ENCODE assay signal across 8 cellular contexts in genomic region chr5:11903614-11904269, GRCh38. TPM values are rescaled to one million over a fixed set of nuclear protein-coding genes. Genes with fewer than 3 reads are reported as not detected.
A peak's percentile ranks its signal among the peaks of the same experiment; 100 is the strongest.
DNase-seq lines count a peak whose midpoint lies in the region; ATAC-seq and TF ChIP-seq lines count a peak whose summit lies in the region.

No MANE protein-coding gene starts in this region.

- no peaks in the 10 kb centered on the region for H3K36me3 Mint-ChIP-seq in brain
- no peaks in the 10 kb centered on the region for H3K36me3 Mint-ChIP-seq in type B pancreatic cell

- H3K9me3 Mint-ChIP-seq in brain (peaks cover 0 to 5% (median 0%) of the 10 kb centered on the region in 5 experiments), type B pancreatic cell (no peaks in the 10 kb centered on the region)

- peak overlapping the region; percentile 90 to 98 (median 91) for H3K4me3 Mint-ChIP-seq in brain
- peak overlapping the region; percentile 89 for H3K4me3 Mint-ChIP-seq in type B pancreatic cell

- H3K27me3 Mint-ChIP-seq in brain (peaks cover 15% of the 10 kb centered on the region), type B pancreatic cell (peaks cover 66% of the 10 kb centered on the region)

- H3K27ac Mint-ChIP-seq in brain: peak overlapping the region; percentile 75 to 99 (median 97)
- no peak overlapping the region for H3K27ac Mint-ChIP-seq in type B pancreatic cell

- H3K4me1 Mint-ChIP-seq in brain (peaks cover 41% of the 10 kb centered on the region), type B pancreatic cell (ENCODE audit: unreplicated experiment) (peaks cover 12% of the 10 kb centered on the region)

- intact Hi-C loops in left colon (cut with DNase I, micrococcal nuclease): no loop called here

- peak; percentile 38 for ATAC-seq in left colon

- TF ChIP-seq CTCF in brain (conservative IDR thresholded peaks at IDR 0.05) (peak in 1 of 2 experiments; percentile 59), type B pancreatic cell (conservative IDR thresholded peaks at IDR 0.05) (peak; percentile 58)

- DNase-seq in NCI-H146 (lab: John Stamatoyannopoulos, UW) (peak; percentile 60), NCI-H146 treated with DMSO at 0.1 percent for 48 hours (lab: John Stamatoyannopoulos, UW; ENCODE audit: unreplicated experiment) (no peak), HuH-7.5 (ENCODE audit: low spot score) (peak; percentile 55), left colon (no peak), type B pancreatic cell (ENCODE audit: extremely low spot score, unreplicated experiment) (peak; percentile 76), COLO829 (ENCODE audit: low spot score) (no peak)
- no peak for DNase-seq in stimulated activated CD4-positive, alpha-beta T cell treated with anti-CD3 and anti-CD28 coated beads, Interleukin-2, amount 100 ng/mL, for 48 hours

RNA-seq across cellular contexts. Expression of gene CTNND2, which starts 0.5 kb away (rescaled TPM):
- polyA plus RNA-seq in brain (ENCODE audit: insufficient read depth, low read depth, low replicate concordance): 50.4 TPM
- total RNA-seq in left colon: under 1 TPM; 0.82 to 0.95 TPM
- total RNA-seq in type B pancreatic cell (ENCODE audit: low replicate concordance): 31.5 and 49.5 TPM in 2 replicates

Comparison
In these comparisons a context has a peak if more than half of its experiments do, and no peak if none do; other contexts are left out.
1. DNase-seq: peak in NCI-H146 (single experiment), HuH-7.5 (single experiment) and type B pancreatic cell (single experiment); none in NCI-H146 treated with DMSO at 0.1 percent for 48 hours (single experiment), left colon (0 of 2), COLO829 (single experiment) and stimulated activated CD4-positive, alpha-beta T cell treated with anti-CD3 and anti-CD28 coated beads, Interleukin-2, amount 100 ng/mL, for 48 hours (0 of 2).
2. RNA of gene CTNND2, which starts 0.5 kb away (total RNA-seq): 31.5 to 49.5 TPM in type B pancreatic cell; 0.82 to 0.95 TPM in left colon; every median in the first group is over 10 times any median in the second.